Comparison of ENCODE assay signal across 8 cellular contexts in genomic region chr3:128492353-128493220, GRCh38. TPM values are rescaled to one million over a fixed set of nuclear protein-coding genes. Genes with fewer than 3 reads are reported as not detected.
DNase-seq lines count a peak whose midpoint lies in the region; ATAC-seq and TF ChIP-seq lines count a peak whose summit lies in the region.

TSS of gene GATA2 (minus strand) at chr3:128493201. CDS start at chr3:128487031, 6,170 bp downstream.

- DNase-seq in CD4-positive, CD25-positive, alpha-beta regulatory T cell = no peak
- DNase-seq in KBM-7 (peak; percentile 72), ascending aorta (ENCODE audit: low spot score in 2 of 2) (peak in 1 of 2 donors; percentile 54), OCI-M2 (lab: John Stamatoyannopoulos, UW; ENCODE audit: unreplicated experiment) (no peak), DMS 273 treated with DMSO at 0.1 percent for 48 hours (lab: John Stamatoyannopoulos, UW) (no peak)
- peak in 5 of 9 donors; percentile 34 to 43 (median 41) for DNase-seq in naive thymus-derived CD4-positive, alpha-beta T cell

- peaks cover 68% of the 10 kb centered on the region for H3K27me3 Mint-ChIP-seq in CD4-positive, CD25-positive, alpha-beta regulatory T cell
- peaks cover 47 to 74% (median 54%) of the 10 kb centered on the region in 5 donors for H3K27me3 Mint-ChIP-seq in naive thymus-derived CD4-positive, alpha-beta T cell

- ATAC-seq in CD4-positive, CD25-positive, alpha-beta regulatory T cell (ENCODE audit: low read depth in 2 of 2) = peak in 1 of 2 donors; percentile 10
- peak; percentile 28 for ATAC-seq in naive thymus-derived CD4-positive, alpha-beta T cell
- ATAC-seq in GM19035 (IDR thresholded peaks at IDR 0.05; ENCODE audit: unreplicated experiment) (no peak), GM18519 (IDR thresholded peaks at IDR 0.05; ENCODE audit: low FRiP score, unreplicated experiment) (no peak)

- in situ Hi-C loops in KBM-7 (cut with MboI; ENCODE audit: low pct_unique_long_range_greater_than_20kb, low sequenced_read_pairs) = no loop called here

- H3K27ac Mint-ChIP-seq in CD4-positive, CD25-positive, alpha-beta regulatory T cell = no peak within 1 kb of the TSS
- H3K27ac Mint-ChIP-seq in naive thymus-derived CD4-positive, alpha-beta T cell = peak within 1 kb of the TSS in 2 of 9 donors; percentile 13 to 43

- no peaks in the 10 kb centered on the region for H3K36me3 Mint-ChIP-seq in CD4-positive, CD25-positive, alpha-beta regulatory T cell
- no peaks in the 10 kb centered on the region for H3K36me3 Mint-ChIP-seq in naive thymus-derived CD4-positive, alpha-beta T cell

- no peaks in the 10 kb centered on the region for H3K36me3 ChIP-seq in CD4-positive, CD25-positive, alpha-beta regulatory T cell (ENCODE audit: control insufficient read depth, insufficient read depth, low read length)
- no peaks in the 10 kb centered on the region for H3K36me3 ChIP-seq in ascending aorta
- H3K36me3 ChIP-seq in naive thymus-derived CD4-positive, alpha-beta T cell (ENCODE audit: control insufficient read depth in 2 of 3, insufficient read depth in 3 of 3, low read length in 3 of 3) = no peaks in the 10 kb centered on the region

- peaks cover 0 to 5% (median 0%) of the 10 kb centered on the region in 7 donors for H3K9me3 Mint-ChIP-seq in CD4-positive, CD25-positive, alpha-beta regulatory T cell
- H3K9me3 Mint-ChIP-seq in naive thymus-derived CD4-positive, alpha-beta T cell = peaks cover 0 to 4% (median 0%) of the 10 kb centered on the region in 11 donors

- peak within 1 kb of the TSS; percentile 56 to 75 (median 58) for H3K4me3 Mint-ChIP-seq in CD4-positive, CD25-positive, alpha-beta regulatory T cell
- peak within 1 kb of the TSS; percentile 37 to 74 (median 62) for H3K4me3 Mint-ChIP-seq in naive thymus-derived CD4-positive, alpha-beta T cell

- H3K4me3 ChIP-seq in CD4-positive, CD25-positive, alpha-beta regulatory T cell (ENCODE audit: low read depth, low read length) = no peak within 1 kb of the TSS
- H3K4me3 ChIP-seq in ascending aorta = peak within 1 kb of the TSS in 1 of 2 donors; percentile 15
- H3K4me3 ChIP-seq in naive thymus-derived CD4-positive, alpha-beta T cell (ENCODE audit: low read length) = no peak within 1 kb of the TSS

- peaks cover 0 to 43% (median 4%) of the 10 kb centered on the region in 4 donors for H3K4me1 Mint-ChIP-seq in CD4-positive, CD25-positive, alpha-beta regulatory T cell
- H3K4me1 Mint-ChIP-seq in naive thymus-derived CD4-positive, alpha-beta T cell = peaks cover 19 to 36% (median 23%) of the 10 kb centered on the region in 7 donors

- CTCF ChIA-PET in naive thymus-derived CD4-positive, alpha-beta T cell (lab: Charles Lee) = interaction anchor here (0.6 kb wide), 1 partner anchor 721 kb away, joined by 4 read pairs; no protein-coding TSS in a partner anchor

- H3K27me3 ChIP-seq in CD4-positive, CD25-positive, alpha-beta regulatory T cell (ENCODE audit: control insufficient read depth, insufficient read depth, low read length) = peaks cover 11% of the 10 kb centered on the region
- peaks cover 62% of the 10 kb centered on the region for H3K27me3 ChIP-seq in ascending aorta
- H3K27me3 ChIP-seq in naive thymus-derived CD4-positive, alpha-beta T cell (ENCODE audit: control insufficient read depth in 2 of 2, insufficient read depth in 2 of 2, low read length in 2 of 2) = peaks cover 9 to 37% of the 10 kb centered on the region in 2 donors

- H3K9me3 ChIP-seq in CD4-positive, CD25-positive, alpha-beta regulatory T cell (ENCODE audit: control insufficient read depth in 2 of 2, low read length in 2 of 2) = no peaks in the 10 kb centered on the region
- no peaks in the 10 kb centered on the region for H3K9me3 ChIP-seq in ascending aorta
- no peaks in the 10 kb centered on the region for H3K9me3 ChIP-seq in naive thymus-derived CD4-positive, alpha-beta T cell (ENCODE audit: control insufficient read depth in 2 of 3, low read length in 3 of 3)

- POLR2A ChIA-PET in naive thymus-derived CD4-positive, alpha-beta T cell (lab: Charles Lee) = no interaction called here

- no peak for TF ChIP-seq CTCF in ascending aorta (IDR thresholded peaks at IDR 0.05)

- no peak within 1 kb of the TSS for H3K27ac ChIP-seq in CD4-positive, CD25-positive, alpha-beta regulatory T cell (ENCODE audit: insufficient read depth, low read length, poor library complexity, severe bottlenecking)
- no peak within 1 kb of the TSS for H3K27ac ChIP-seq in ascending aorta
- H3K27ac ChIP-seq in naive thymus-derived CD4-positive, alpha-beta T cell (ENCODE audit: low read depth, low read length) = no peak within 1 kb of the TSS

- H3K4me1 ChIP-seq in CD4-positive, CD25-positive, alpha-beta regulatory T cell (ENCODE audit: control insufficient read depth, insufficient read depth, low read length, poor library complexity, severe bottlenecking) = peaks cover 57% of the 10 kb centered on the region
- H3K4me1 ChIP-seq in ascending aorta = peaks cover 28 to 38% of the 10 kb centered on the region in 2 donors
- peaks cover 11 to 43% of the 10 kb centered on the region in 2 donors for H3K4me1 ChIP-seq in naive thymus-derived CD4-positive, alpha-beta T cell (ENCODE audit: control insufficient read depth in 2 of 2, insufficient read depth in 2 of 2, low read length in 2 of 2)

- intact Hi-C loops in ascending aorta (cut with DNase I) = loop anchor here (10.0 kb wide), 1 partner anchor 418 kb away; no protein-coding TSS in a partner anchor
- intact Hi-C loops in naive thymus-derived CD4-positive, alpha-beta T cell (cut with micrococcal nuclease) = loop anchor here in 1 of 2 donors (5.0 to 10.0 kb wide), 2 partner anchors 268 to 415 kb away; no protein-coding TSS in a partner anchor

RNA-seq across cellular contexts. Expression of gene GATA2, which starts in this region (rescaled TPM):
- total RNA-seq in CD4-positive, CD25-positive, alpha-beta regulatory T cell = 6.2 TPM
- not detected for polyA plus RNA-seq in CD4-positive, CD25-positive, alpha-beta regulatory T cell
- total RNA-seq in ascending aorta = 56.0 TPM
- 10 to 100 TPM in 2 of 5 experiments, under 1 TPM in 1, not detected in 2; 0.30 to 70.9 (median 14.0) TPM for total RNA-seq in naive thymus-derived CD4-positive, alpha-beta T cell
- not detected for polyA plus RNA-seq in naive thymus-derived CD4-positive, alpha-beta T cell

Comparison
In these comparisons a context has a peak if more than half of its experiments do, and no peak if none do; other contexts are left out.
1. DNase-seq: peak in KBM-7 (single experiment) and naive thymus-derived CD4-positive, alpha-beta T cell (5 of 9); none in CD4-positive, CD25-positive, alpha-beta regulatory T cell (0 of 3), OCI-M2 (single experiment) and DMS 273 treated with DMSO at 0.1 percent for 48 hours (single experiment).